ENCODE assay signal across 13 cellular contexts in the genomic region with DNA sequence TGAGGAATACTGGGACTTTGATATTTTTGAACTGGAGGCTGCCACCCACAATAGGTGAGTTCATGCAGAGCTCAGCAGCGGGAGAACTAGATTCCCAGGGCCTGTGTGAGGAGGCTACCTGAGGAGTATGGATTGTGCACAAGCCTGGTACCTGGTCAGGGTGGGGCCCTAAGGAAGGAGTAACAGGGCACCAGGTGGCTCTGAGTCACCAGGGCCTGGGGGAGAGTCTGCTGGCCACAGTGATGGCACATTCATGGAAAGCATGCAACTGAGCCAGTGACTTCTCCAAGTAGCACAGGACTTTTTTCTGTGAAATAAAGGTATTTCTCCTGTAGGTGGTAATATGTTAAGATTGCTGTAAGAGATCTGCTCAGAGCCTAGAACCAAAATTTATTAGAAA.
"Had no signal": no experiment of that assay in that cellular context is flagged by ENCODE, and none has a peak within 500 bp of the region (broad histone marks: within the 10 kb centered on the region; RNA-seq: fewer than 3 reads in every experiment).

No MANE protein-coding gene starts in this region.

- H3K27me3 ChIP-seq: adrenal gland, neutrophil, tibial nerve had no signal

- H3K4me3 ChIP-seq: adrenal gland, tibial nerve had no signal

- H3K9me3 ChIP-seq: adrenal gland, neutrophil, tibial nerve had no signal

- ATAC-seq: effector memory CD8-positive, alpha-beta T cell; left lobe of liver; naive thymus-derived CD8-positive, alpha-beta T cell; WTC11 had no signal

- H3K9me3 Mint-ChIP-seq: activated CD4-positive, alpha-beta memory T cell treated with anti-CD3 and anti-CD28 coated beads, Interleukin-2, amount 10 ng/mL, durations not matched to agents 7 days and 5 days; effector memory CD8-positive, alpha-beta T cell; naive thymus-derived CD8-positive, alpha-beta T cell; WTC11 had no signal

- H3K27ac ChIP-seq: adrenal gland, neutrophil, tibial nerve had no signal

- H3K4me1 Mint-ChIP-seq: activated CD4-positive, alpha-beta memory T cell treated with anti-CD3 and anti-CD28 coated beads, Interleukin-2, amount 10 ng/mL, durations not matched to agents 7 days and 5 days; WTC11 had no signal

- H3K27ac Mint-ChIP-seq: activated CD4-positive, alpha-beta memory T cell treated with anti-CD3 and anti-CD28 coated beads, Interleukin-2, amount 10 ng/mL, durations not matched to agents 7 days and 5 days; effector memory CD8-positive, alpha-beta T cell; naive thymus-derived CD8-positive, alpha-beta T cell; WTC11 had no signal

- H3K4me3 Mint-ChIP-seq: activated CD4-positive, alpha-beta memory T cell treated with anti-CD3 and anti-CD28 coated beads, Interleukin-2, amount 10 ng/mL, durations not matched to agents 7 days and 5 days; effector memory CD8-positive, alpha-beta T cell; naive thymus-derived CD8-positive, alpha-beta T cell; WTC11 had no signal

- H3K27me3 Mint-ChIP-seq: activated CD4-positive, alpha-beta memory T cell treated with anti-CD3 and anti-CD28 coated beads, Interleukin-2, amount 10 ng/mL, durations not matched to agents 7 days and 5 days; effector memory CD8-positive, alpha-beta T cell; naive thymus-derived CD8-positive, alpha-beta T cell had no signal

- DNase-seq: activated CD4-positive, alpha-beta memory T cell treated with anti-CD3 and anti-CD28 coated beads, Interleukin-2, amount 10 ng/mL, durations not matched to agents 7 days and 5 days; activated CD4-positive, alpha-beta T cell treated with anti-CD3 and anti-CD28 coated beads for 4 hours; activated naive CD4-positive, alpha-beta T cell; adrenal gland; effector memory CD8-positive, alpha-beta T cell; erythroblast; naive thymus-derived CD8-positive, alpha-beta T cell; stimulated activated CD4-positive, alpha-beta T cell treated with anti-CD3 and anti-CD28 coated beads, Interleukin-1b, Interleukin-23, amount 100 ng/mL, for 48 hours; T-helper 2 cell had no signal
